8 cellular contexts compared by ENCODE assay signal in the genomic region with DNA sequence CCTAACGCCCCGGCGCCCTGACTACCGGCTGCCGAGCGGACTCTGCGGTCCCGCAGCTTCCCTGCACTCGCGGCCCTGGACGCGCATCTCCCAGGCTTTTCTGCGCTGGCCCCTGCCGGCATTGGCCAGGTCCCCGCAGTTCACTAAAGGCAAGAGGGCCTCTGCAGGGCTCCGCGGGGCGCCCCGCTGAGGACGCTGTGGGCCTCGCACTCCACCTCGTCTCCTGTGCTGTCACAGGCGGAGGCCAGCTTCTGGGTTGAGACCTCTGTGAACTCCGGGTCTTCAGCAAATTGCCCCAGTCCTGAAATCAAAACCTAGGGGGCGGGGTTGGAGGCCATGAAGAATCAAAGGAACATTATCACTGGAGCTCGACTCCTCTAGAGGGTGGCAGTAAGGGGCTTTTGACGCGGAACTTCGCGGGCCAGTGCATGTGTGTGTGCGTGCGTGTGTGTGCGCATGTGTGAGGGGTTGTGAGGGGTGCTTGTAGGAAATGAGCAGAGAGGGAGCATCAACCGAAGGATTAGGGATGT.
A peak's percentile ranks its signal among the peaks of the same experiment; 100 is the strongest.
DNase-seq lines count a peak whose midpoint lies in the region; ATAC-seq and TF ChIP-seq lines count a peak whose summit lies in the region.

No MANE protein-coding gene starts in this region.

- no peak for DNase-seq in coronary artery (ENCODE audit: low spot score)
- peak; percentile 62 for DNase-seq in mesenchymal stem cell
- no peak for DNase-seq in amniotic stem cell (lab: John Stamatoyannopoulos, UW)
- DNase-seq in occipital lobe (lab: John Stamatoyannopoulos, UW), result no peak
- DNase-seq in inferior parietal cortex (ENCODE audit: extremely low spot score), result no peak

- H3K27ac ChIP-seq in coronary artery (peak overlapping the region in 1 of 2 donors; percentile 57), mesenchymal stem cell (ENCODE audit: low read length, poor library complexity, severe bottlenecking) (peak overlapping the region; percentile 61), stomach smooth muscle (ENCODE audit: low read length) (no peak overlapping the region)

- H2BK12ac ChIP-seq in mesenchymal stem cell (ENCODE audit: low read length in 2 of 2), result no peak overlapping the region

- H3K4me2 ChIP-seq in mesenchymal stem cell (ENCODE audit: low read length, poor library complexity, severe bottlenecking), result peak overlapping the region; percentile 86

- H3K27me3 Mint-ChIP-seq in T-helper 1 cell treated with Interleukin-12 subunit alpha and Interleukin-12 subunit beta and Interleukin-4 antibody, amounts not matched to agents 30 μg/mL and 1 μg/mL, for 36 hours (ENCODE audit: low read depth), result peaks cover 67% of the 10 kb centered on the region

- H3K9me3 ChIP-seq in mesenchymal stem cell (ENCODE audit: control insufficient read depth, low read length) (no peaks in the 10 kb centered on the region), stomach smooth muscle (ENCODE audit: control insufficient read depth in 2 of 2, low read length in 2 of 2) (no peaks in the 10 kb centered on the region)

- H2AFZ ChIP-seq in mesenchymal stem cell (ENCODE audit: low read depth, low read length), result peak overlapping the region; percentile 75

- TF ChIP-seq CTCF in coronary artery (IDR thresholded peaks at IDR 0.05), result no peak

- no peak overlapping the region for H3K27ac Mint-ChIP-seq in T-helper 1 cell treated with Interleukin-12 subunit alpha and Interleukin-12 subunit beta and Interleukin-4 antibody, amounts not matched to agents 30 μg/mL and 1 μg/mL, for 36 hours

- H3K36me3 ChIP-seq in mesenchymal stem cell (ENCODE audit: control insufficient read depth in 1 of 2, insufficient read depth in 2 of 2, low read depth in 1 of 2, low read length in 2 of 2) (no peaks in the 10 kb centered on the region), stomach smooth muscle (ENCODE audit: control insufficient read depth in 2 of 2, insufficient read depth in 2 of 2, low read length in 2 of 2) (no peaks in the 10 kb centered on the region)

- H3K23ac ChIP-seq in mesenchymal stem cell (ENCODE audit: low read length in 2 of 2), result no peak overlapping the region

- H3K79me1 ChIP-seq in mesenchymal stem cell (replicated peaks; ENCODE audit: low read length, poor library complexity, severe bottlenecking), result no peaks in the 10 kb centered on the region

- H3K4me3 ChIP-seq in coronary artery (peak overlapping the region; percentile 69), mesenchymal stem cell (ENCODE audit: insufficient read depth in 1 of 2, low read depth in 1 of 2, low read length in 2 of 2) (peak overlapping the region; percentile 11 to 76), stomach smooth muscle (ENCODE audit: low read length in 2 of 2) (peak overlapping the region; percentile 70 to 71)

- H3K4me3 Mint-ChIP-seq in T-helper 1 cell treated with Interleukin-12 subunit alpha and Interleukin-12 subunit beta and Interleukin-4 antibody, amounts not matched to agents 30 μg/mL and 1 μg/mL, for 36 hours, result peak overlapping the region; percentile 79

- ATAC-seq in GM19397 (IDR thresholded peaks at IDR 0.05; ENCODE audit: unreplicated experiment), result peak; percentile 45

- WGBS in mesenchymal stem cell, result 24% methylated on average over 34 of the region's 34 CpGs

- H2BK120ac ChIP-seq in mesenchymal stem cell (ENCODE audit: low read depth, low read length), result no peak overlapping the region

- peak overlapping the region; percentile 94 for H4K8ac ChIP-seq in mesenchymal stem cell (ENCODE audit: low read length)

- H4K91ac ChIP-seq in mesenchymal stem cell (ENCODE audit: low read length), result peak overlapping the region; percentile 36

- no peaks in the 10 kb centered on the region for H3K36me3 Mint-ChIP-seq in T-helper 1 cell treated with Interleukin-12 subunit alpha and Interleukin-12 subunit beta and Interleukin-4 antibody, amounts not matched to agents 30 μg/mL and 1 μg/mL, for 36 hours (ENCODE audit: low read depth)

- H3K9me3 Mint-ChIP-seq in T-helper 1 cell treated with Interleukin-12 subunit alpha and Interleukin-12 subunit beta and Interleukin-4 antibody, amounts not matched to agents 30 μg/mL and 1 μg/mL, for 36 hours, result no peaks in the 10 kb centered on the region

- H3K27me3 ChIP-seq in mesenchymal stem cell (ENCODE audit: control insufficient read depth in 1 of 2, insufficient read depth in 1 of 2, low read length in 2 of 2) (peaks cover 0 to 7% of the 10 kb centered on the region in 2 experiments), stomach smooth muscle (ENCODE audit: control insufficient read depth in 1 of 2, insufficient read depth in 2 of 2, low read length in 2 of 2) (no peaks in the 10 kb centered on the region)

- peak overlapping the region; percentile 9 for H2AK5ac ChIP-seq in mesenchymal stem cell (ENCODE audit: low read length, severe bottlenecking)

- no peak overlapping the region for H2BK5ac ChIP-seq in mesenchymal stem cell (ENCODE audit: low read depth, low read length, poor library complexity, severe bottlenecking)

- no peak overlapping the region for H3K14ac ChIP-seq in mesenchymal stem cell (ENCODE audit: low read length in 2 of 2)

- H3K9ac ChIP-seq in mesenchymal stem cell (ENCODE audit: low read length) (peak overlapping the region; percentile 85), stomach smooth muscle (ENCODE audit: low read length in 2 of 2) (peak overlapping the region; percentile 58 to 60)

- peak overlapping the region; percentile 39 to 60 for H3K4ac ChIP-seq in mesenchymal stem cell (ENCODE audit: low read depth in 1 of 2, low read length in 2 of 2)

- H3K4me1 ChIP-seq in mesenchymal stem cell (ENCODE audit: control insufficient read depth, insufficient read depth, low read depth, low read length), result peaks cover 11% of the 10 kb centered on the region
- H3K4me1 ChIP-seq in stomach smooth muscle (ENCODE audit: control insufficient read depth, insufficient read depth, low read length), result peaks cover 10% of the 10 kb centered on the region

- peaks cover 13% of the 10 kb centered on the region for H3K4me1 Mint-ChIP-seq in T-helper 1 cell treated with Interleukin-12 subunit alpha and Interleukin-12 subunit beta and Interleukin-4 antibody, amounts not matched to agents 30 μg/mL and 1 μg/mL, for 36 hours (ENCODE audit: low read depth)

- H3K18ac ChIP-seq in mesenchymal stem cell (ENCODE audit: low read depth in 1 of 2, low read length in 2 of 2), result peak overlapping the region; percentile 52 to 65

- no peak overlapping the region for H2BK15ac ChIP-seq in mesenchymal stem cell (ENCODE audit: low read depth, poor library complexity, severe bottlenecking)
